ENCODE assay signal across 8 cellular contexts in the genomic region with DNA sequence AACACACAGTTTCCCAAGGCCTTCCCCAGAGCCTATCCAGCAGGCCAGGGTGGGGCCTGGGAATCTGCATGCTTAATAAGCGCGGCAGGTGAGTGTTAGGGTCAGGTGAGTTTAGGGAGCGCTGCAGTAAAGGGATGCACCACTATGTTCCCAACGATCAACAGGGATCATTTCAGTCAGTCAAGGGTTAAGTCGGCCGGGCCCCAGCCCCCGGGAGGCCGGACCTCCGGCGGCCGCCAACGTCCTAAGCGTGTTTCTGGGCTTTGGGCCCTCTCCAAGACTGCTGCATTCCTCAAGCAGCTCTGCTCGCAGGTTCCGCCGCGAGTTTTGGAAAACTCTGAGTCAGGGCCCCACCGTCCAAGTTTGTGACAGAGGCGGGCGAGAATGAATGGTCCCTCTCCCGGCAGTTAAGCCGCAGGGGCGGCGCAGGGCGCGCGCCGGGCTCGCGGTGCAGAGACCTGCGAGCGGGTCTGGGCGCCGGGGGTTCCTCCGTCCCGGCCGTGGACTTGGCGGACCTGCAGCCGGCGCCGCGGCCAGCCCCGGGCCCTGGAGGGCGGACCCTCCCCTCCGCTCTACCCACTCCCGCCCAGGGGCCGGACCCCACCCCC.
DNase-seq lines count a peak whose midpoint lies in the region; ATAC-seq, FAIRE-seq and TF ChIP-seq lines count a peak whose summit lies in the region.

No MANE protein-coding gene starts in this region.

- TF ChIP-seq CTCF in WERI-Rb-1 (IDR thresholded peaks at IDR 0.05; ENCODE audit: low read depth, low read length) (no peak), left ventricle myocardium inferior (IDR thresholded peaks at IDR 0.05; ENCODE audit: borderline replicate concordance) (no peak)

- FAIRE-seq in GM19239 (lab: Jason Lieb, UNC) = no peak

- peak overlapping the region; percentile 65 for H3K4me3 ChIP-seq in WERI-Rb-1 (ENCODE audit: low read depth, low read length)
- H3K4me3 ChIP-seq in left ventricle myocardium inferior = peak overlapping the region; percentile 68

- H3K27me3 ChIP-seq in WERI-Rb-1 (ENCODE audit: insufficient read depth, low read depth, severe bottlenecking) = no peaks in the 10 kb centered on the region
- peaks cover 21% of the 10 kb centered on the region for H3K27me3 ChIP-seq in left ventricle myocardium inferior (ENCODE audit: low read depth)

- H3K36me3 ChIP-seq in ES-I3 (ENCODE audit: insufficient read depth, low read length) = no peaks in the 10 kb centered on the region
- H3K36me3 ChIP-seq in WERI-Rb-1 = no peaks in the 10 kb centered on the region
- no peaks in the 10 kb centered on the region for H3K36me3 ChIP-seq in left ventricle myocardium inferior

- ATAC-seq in HG03097 (IDR thresholded peaks at IDR 0.05; ENCODE audit: low FRiP score, unreplicated experiment) (no peak), HG03045 (IDR thresholded peaks at IDR 0.05; ENCODE audit: unreplicated experiment) (no peak)

- H3K9me3 ChIP-seq in ES-I3 (ENCODE audit: control insufficient read depth, insufficient read depth, low read length) (no peaks in the 10 kb centered on the region), WERI-Rb-1 (ENCODE audit: severe bottlenecking) (no peaks in the 10 kb centered on the region), left ventricle myocardium inferior (replicated peaks) (no peaks in the 10 kb centered on the region)

- H3K27ac ChIP-seq in WERI-Rb-1 (no peak overlapping the region), left ventricle myocardium inferior (replicated peaks) (no peak overlapping the region)

- intact Hi-C loops in left ventricle myocardium inferior (cut with micrococcal nuclease) = no loop called here

- peak overlapping the region; percentile 82 for H3K9ac ChIP-seq in ES-I3 (ENCODE audit: low read depth, low read length)

- H3K4me1 ChIP-seq in ES-I3 (ENCODE audit: insufficient read depth, low read length) (peaks cover 16% of the 10 kb centered on the region), left ventricle myocardium inferior (peaks cover 13% of the 10 kb centered on the region)

- peak; percentile 31 for DNase-seq in WERI-Rb-1
- peak; percentile 51 for DNase-seq in left ventricle myocardium inferior
- DNase-seq in pulmonary artery endothelial cell (ENCODE audit: low read depth, low spot score) = peak; percentile 37
- no peak for DNase-seq in GM19239 (ENCODE audit: insufficient read length, low spot score)
- DNase-seq in activated naive CD4-positive, alpha-beta T cell (lab: John Stamatoyannopoulos, UW) = no peak

Comparison
In these comparisons a context has a peak if more than half of its experiments do, and no peak if none do; other contexts are left out.
1. DNase-seq: peak in WERI-Rb-1 (single experiment), left ventricle myocardium inferior (single experiment) and pulmonary artery endothelial cell (single experiment); none in GM19239 (single experiment) and activated naive CD4-positive, alpha-beta T cell (0 of 4).